Comparison of ENCODE assay signal across 17 cellular contexts in the genomic region with DNA sequence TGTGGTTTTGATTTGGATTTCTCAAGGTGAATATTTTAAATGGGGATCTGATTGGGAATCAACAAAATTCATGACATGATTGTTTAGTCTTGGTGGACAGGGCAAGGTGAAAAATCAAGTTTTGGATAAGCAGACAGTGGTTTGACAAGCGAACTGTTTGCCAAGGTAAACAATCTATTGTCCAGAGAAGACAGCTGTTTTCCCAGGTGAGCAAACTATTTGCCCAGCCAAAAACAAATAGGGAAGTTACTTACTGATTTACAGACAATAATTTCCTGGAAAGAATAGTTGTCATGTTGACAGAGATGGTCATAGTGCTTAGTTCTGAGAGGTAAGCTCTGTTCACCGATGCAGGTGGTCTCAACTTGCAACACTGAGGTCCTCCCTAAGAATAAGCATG.
DNase-seq lines count a peak whose midpoint lies in the region; ATAC-seq and TF ChIP-seq lines count a peak whose summit lies in the region.
"Had no signal": no experiment of that assay in that cellular context is flagged by ENCODE, and none has a peak within 500 bp of the region (broad histone marks: within the 10 kb centered on the region; RNA-seq: fewer than 3 reads in every experiment).

No MANE protein-coding gene starts in this region.

- H3K9me3 Mint-ChIP-seq in MCF 10A (ENCODE audit: unreplicated experiment), result peaks cover 9% of the 10 kb centered on the region
- no peaks in the 10 kb centered on the region for H3K9me3 Mint-ChIP-seq in natural killer cell
- H3K9me3 Mint-ChIP-seq: CD8-positive, alpha-beta T cell; T-cell had no signal

- H3K36me3 Mint-ChIP-seq in MCF 10A (ENCODE audit: insufficient read depth, unreplicated experiment) (peaks cover 4% of the 10 kb centered on the region), natural killer cell (no peaks in the 10 kb centered on the region)
- H3K36me3 Mint-ChIP-seq: CD8-positive, alpha-beta T cell; T-cell had no signal

- H3K4me1 ChIP-seq in mammary epithelial cell (ENCODE audit: insufficient read depth, low read length) (peaks cover 14% of the 10 kb centered on the region), PC-3 (ENCODE audit: insufficient read depth, low read length) (peaks cover 49% of the 10 kb centered on the region), right lobe of liver (no peaks in the 10 kb centered on the region)

- in situ Hi-C loops in mammary epithelial cell (cut with MboI; ENCODE audit: low sequenced_read_pairs in 2 of 2), result no loop called here

- no peaks in the 10 kb centered on the region for H3K79me2 ChIP-seq in mammary epithelial cell (ENCODE audit: insufficient read depth, low read length)
- no peaks in the 10 kb centered on the region for H3K79me2 ChIP-seq in PC-3 (ENCODE audit: low read length)

- no peak overlapping the region for H3K27ac ChIP-seq in mammary epithelial cell (ENCODE audit: insufficient read depth, low read depth, low read length)
- H3K27ac ChIP-seq in PC-3 (ENCODE audit: low read length), result peak overlapping the region; percentile 68
- H3K27ac ChIP-seq in right lobe of liver, result no peak overlapping the region

- H3K9me3 ChIP-seq in mammary epithelial cell (replicated peaks; ENCODE audit: insufficient read depth, low read length) (no peaks in the 10 kb centered on the region), PC-3 (ENCODE audit: low read length) (no peaks in the 10 kb centered on the region), right lobe of liver (no peaks in the 10 kb centered on the region)
- H3K9me3 ChIP-seq: SK-N-SH had no signal

- peak; percentile 29 for ATAC-seq in PC-3
- peak; percentile 54 to 82 (median 76) for ATAC-seq in right lobe of liver
- ATAC-seq in natural killer cell, result no peak
- ATAC-seq: CD8-positive, alpha-beta T cell; Panc1; Right ventricle myocardium inferior; T-cell had no signal

- H3K27me3 Mint-ChIP-seq in MCF 10A (ENCODE audit: insufficient read depth, unreplicated experiment) (no peaks in the 10 kb centered on the region), natural killer cell (ENCODE audit: low read depth in 2 of 2) (peaks cover 5 to 21% of the 10 kb centered on the region in 2 donors)

- no peak overlapping the region for H3K4me2 ChIP-seq in mammary epithelial cell (ENCODE audit: insufficient read depth, low read depth, low read length)
- peak overlapping the region; percentile 36; the same call in 1 of the 2 replicates for H3K4me2 ChIP-seq in PC-3 (ENCODE audit: low read length)
- H3K4me2 ChIP-seq: SK-N-SH had no signal

- BruUV-seq in mammary epithelial cell (replicated peaks; lab: Mats Ljungman, UMichigan) (no TSS peak), MCF 10A (replicated peaks; lab: Mats Ljungman, UMichigan) (no TSS peak), PC-3 (replicated peaks; lab: Mats Ljungman, UMichigan) (no TSS peak)

- 75% methylated on average over 2 of the region's 2 CpGs for WGBS in mammary epithelial cell (ENCODE audit: low coverage, missing lambda C conversion rate)
- whole genome bisulfite sequencing in right lobe of liver (ENCODE audit: insufficient coverage, low coverage, low lambda C conversion rate, missing lambda C conversion rate), result 12% methylated on average over 2 of the region's 2 CpGs

- CTCF ChIA-PET in mammary epithelial cell (lab: Charles Lee; ENCODE audit: low non-redundant PET) (no interaction called here), MCF 10A (lab: Yijun Ruan, JAX) (interaction anchor here (0.7 to 1.6 kb wide), 2 partner anchors 33 to 133 kb away, joined by 3 to 10 read pairs; partner anchors contain the start of gene IL6), PC-3 (lab: Charles Lee) (interaction anchor here (1.2 to 1.3 kb wide), 2 partner anchors 16 to 133 kb away, joined by 3 to 5 read pairs; partner anchors contain the start of gene IL6)

- H3K27me3 ChIP-seq in mammary epithelial cell (ENCODE audit: insufficient read depth, low read length) (no peaks in the 10 kb centered on the region), PC-3 (ENCODE audit: low read length) (no peaks in the 10 kb centered on the region), right lobe of liver (no peaks in the 10 kb centered on the region)

- TF ChIP-seq CTCF in mammary epithelial cell (conservative IDR thresholded peaks at IDR 0.05 in 1 of 2, IDR thresholded peaks at IDR 0.05 in 1 of 2; ENCODE audit: extremely low read depth in 1 of 2, insufficient read depth in 1 of 2, low read depth in 1 of 2, low read length in 2 of 2) (no peak), MCF 10A (IDR thresholded peaks at IDR 0.05; ENCODE audit: unreplicated experiment) (no peak), PC-3 (conservative IDR thresholded peaks at IDR 0.05; ENCODE audit: low read depth, low read length) (no peak), right lobe of liver (IDR thresholded peaks at IDR 0.05) (no peak), natural killer cell (IDR thresholded peaks at IDR 0.05) (no peak)

- no peaks in the 10 kb centered on the region for H3K36me3 ChIP-seq in mammary epithelial cell (ENCODE audit: insufficient read depth, low read length)
- H3K36me3 ChIP-seq in PC-3 (ENCODE audit: low read depth, low read length), result no peaks in the 10 kb centered on the region
- H3K36me3 ChIP-seq in right lobe of liver, result no peaks in the 10 kb centered on the region

- H3K9me2 ChIP-seq in PC-3 (replicated peaks; ENCODE audit: low read length), result no peaks in the 10 kb centered on the region
- H3K9me2 ChIP-seq: SK-N-SH had no signal

- H3K4me1 Mint-ChIP-seq in MCF 10A (ENCODE audit: insufficient read depth, unreplicated experiment) (peaks cover 33% of the 10 kb centered on the region), natural killer cell (no peaks in the 10 kb centered on the region)
- H3K4me1 Mint-ChIP-seq: T-cell had no signal

- no peaks in the 10 kb centered on the region for H3F3A ChIP-seq in PC-3 (ENCODE audit: low read length, unreplicated experiment)

- H4K20me1 ChIP-seq in mammary epithelial cell (ENCODE audit: insufficient read depth, low read length) (no peaks in the 10 kb centered on the region), PC-3 (ENCODE audit: low read length) (no peaks in the 10 kb centered on the region)

- H3K9ac ChIP-seq in mammary epithelial cell (ENCODE audit: insufficient read depth, low read length), result no peak overlapping the region
- peak overlapping the region; percentile 33 for H3K9ac ChIP-seq in PC-3 (ENCODE audit: low read length)
- H3K9ac ChIP-seq: SK-N-SH had no signal

- H3K4me3 Mint-ChIP-seq in MCF 10A (ENCODE audit: unreplicated experiment) (no peak overlapping the region), natural killer cell (no peak overlapping the region)
- H3K4me3 Mint-ChIP-seq: CD8-positive, alpha-beta T cell; T-cell had no signal

- DNase-seq in mammary epithelial cell, result peak; percentile 45
- no peak for DNase-seq in MCF 10A (ENCODE audit: unreplicated experiment)
- DNase-seq in NCI-H345 treated with DMSO at 0.1 percent for 48 hours (lab: John Stamatoyannopoulos, UW; ENCODE audit: unreplicated experiment), result peak; percentile 70
- peak; percentile 86 for DNase-seq in PC-3
- DNase-seq in right lobe of liver, result no peak
- DNase-seq in EL, result no peak
- no peak for DNase-seq in CD1c-positive myeloid dendritic cell (ENCODE audit: extremely low spot score)
- no peak for DNase-seq in natural killer cell
- DNase-seq: CD8-positive, alpha-beta T cell; Karpas-422; NCI-H1417 treated with DMSO at 0.1 percent for 48 hours; NCI-H2081 treated with DMSO at 0.1 percent for 48 hours; NCI-H82; SK-N-SH; T-cell had no signal

- POLR2A ChIA-PET in MCF 10A (lab: Yijun Ruan, JAX), result no interaction called here
- POLR2A ChIA-PET in PC-3 (lab: Charles Lee; ENCODE audit: unreplicated experiment), result interaction anchor here (0.6 kb wide), 1 partner anchor 107 kb away, joined by 3 read pairs; no protein-coding TSS in a partner anchor

- H3K27ac Mint-ChIP-seq in MCF 10A (ENCODE audit: low read depth, unreplicated experiment) (no peak overlapping the region), natural killer cell (no peak overlapping the region)
- H3K27ac Mint-ChIP-seq: CD8-positive, alpha-beta T cell; T-cell had no signal

- H3K4me3 ChIP-seq in mammary epithelial cell (replicated peaks in 1 of 3; ENCODE audit: insufficient read depth in 1 of 3, low read depth in 2 of 3, low read length in 3 of 3) (no peak overlapping the region), PC-3 (ENCODE audit: low read length) (no peak overlapping the region), right lobe of liver (no peak overlapping the region)

- intact Hi-C loops in mammary epithelial cell (cut with micrococcal nuclease) (no loop called here), MCF 10A (cut with micrococcal nuclease) (no loop called here), PC-3 (cut with micrococcal nuclease) (loop anchor here (2.0 kb wide), 1 partner anchor 75 kb away; no protein-coding TSS in a partner anchor), right lobe of liver (cut with DNase I) (no loop called here), natural killer cell (cut with micrococcal nuclease) (no loop called here)

- no peak for TF ChIP-seq POLR2A in right lobe of liver (IDR thresholded peaks at IDR 0.05)

- dilution Hi-C loops in mammary epithelial cell (cut with HindIII; ENCODE audit: low sequenced_read_pairs), result no loop called here

- no peak overlapping the region for H2AFZ ChIP-seq in mammary epithelial cell (ENCODE audit: low read depth, low read length)
- no peak overlapping the region for H2AFZ ChIP-seq in PC-3 (ENCODE audit: low read length)

Comparison
In these comparisons a context has a peak if more than half of its experiments do, and no peak if none do; other contexts are left out.
1. DNase-seq: peak in mammary epithelial cell (single experiment), NCI-H345 treated with DMSO at 0.1 percent for 48 hours (single experiment) and PC-3 (single experiment); none in MCF 10A (single experiment), right lobe of liver (0 of 3), EL (single experiment), CD1c-positive myeloid dendritic cell (single experiment) and natural killer cell (single experiment).
2. ATAC-seq: peak in PC-3 (single experiment) and right lobe of liver (4 of 4); none in natural killer cell (0 of 3).